Comparison of ENCODE assay signal across 21 cellular contexts in genomic region chr3:142604940-142605339, GRCh38. TPM values are rescaled to one million over a fixed set of nuclear protein-coding genes. Genes with fewer than 3 reads are reported as not detected.
DNase-seq lines count a peak whose midpoint lies in the region; ATAC-seq and TF ChIP-seq lines count a peak whose summit lies in the region.
"Had no signal": no experiment of that assay in that cellular context is flagged by ENCODE, and none has a peak within 500 bp of the region (broad histone marks: within the 10 kb centered on the region; RNA-seq: fewer than 3 reads in every experiment).

No MANE protein-coding gene starts in this region.

- no peaks in the 10 kb centered on the region for H3K4me1 ChIP-seq in HAP-1
- no peaks in the 10 kb centered on the region for H3K4me1 ChIP-seq in right cardiac atrium (ENCODE audit: control insufficient read depth, insufficient read depth, low read length)

- intact Hi-C loops in Calu3 (cut with micrococcal nuclease; ENCODE audit: unreplicated experiment) = no loop called here
- intact Hi-C loops in left colon (cut with DNase I, micrococcal nuclease) = no loop called here
- intact Hi-C loops in right cardiac atrium (cut with DNase I) = no loop called here

- peak overlapping the region; percentile 23 for H3K4me3 Mint-ChIP-seq in Calu3 (ENCODE audit: low read depth, unreplicated experiment)
- H3K4me3 Mint-ChIP-seq: CD8-positive, alpha-beta T cell; T-cell had no signal

- no peaks in the 10 kb centered on the region for H3K27me3 ChIP-seq in HAP-1 (ENCODE audit: low read depth)
- no peaks in the 10 kb centered on the region for H3K27me3 ChIP-seq in right cardiac atrium (ENCODE audit: control insufficient read depth, insufficient read depth)
- H3K27me3 ChIP-seq: BLaER1 had no signal

- no peaks in the 10 kb centered on the region for H3K9me3 Mint-ChIP-seq in Calu3 (ENCODE audit: low read depth, unreplicated experiment)
- H3K9me3 Mint-ChIP-seq: CD8-positive, alpha-beta T cell; T-cell had no signal

- DNase-seq in Calu3 = no peak
- DNase-seq in left colon = no peak
- DNase-seq in NCI-H1417 treated with DMSO at 0.1 percent for 48 hours (lab: John Stamatoyannopoulos, UW) = no peak
- no peak for DNase-seq in GM19238 (ENCODE audit: insufficient read length, low spot score)
- no peak for DNase-seq in HAP-1 (ENCODE audit: low spot score in 2 of 2)
- DNase-seq in right cardiac atrium = no peak
- DNase-seq: CD8-positive, alpha-beta T cell; DMS79 treated with DMSO at 0.1 percent for 48 hours; GOT3; NCI-H1048; NCI-H146; NCI-H2081 treated with DMSO at 0.1 percent for 48 hours; NCI-H2227 treated with DMSO at 0.1 percent for 48 hours; NCI-H524; Right ventricle myocardium superior; T-cell had no signal

- no peaks in the 10 kb centered on the region for H3K36me3 ChIP-seq in HAP-1 (replicated peaks)
- H3K36me3 ChIP-seq: BLaER1 had no signal

- CTCF ChIA-PET in Calu3 (lab: Charles Lee) = interaction anchor here (1.1 to 1.6 kb wide), 5 partner anchors 9 to 249 kb away, joined by 3 to 5 read pairs (median 4); no protein-coding TSS in a partner anchor

- H3K4me1 Mint-ChIP-seq in Calu3 (ENCODE audit: low read depth, unreplicated experiment) = peaks cover 41% of the 10 kb centered on the region
- H3K4me1 Mint-ChIP-seq: T-cell had no signal

- no peaks in the 10 kb centered on the region for H3K27me3 Mint-ChIP-seq in Calu3 (ENCODE audit: unreplicated experiment)
- H3K27me3 Mint-ChIP-seq: T-cell had no signal

- ATAC-seq in GM19467 (IDR thresholded peaks at IDR 0.05; ENCODE audit: unreplicated experiment) (peak; percentile 46), HG03354 (IDR thresholded peaks at IDR 0.05; ENCODE audit: poor library complexity, severe bottlenecking, unreplicated experiment) (peak; percentile 83), left colon (peak; percentile 22), right cardiac atrium (no peak)
- ATAC-seq: CD8-positive, alpha-beta T cell; T-cell had no signal

- in situ Hi-C loops in HAP-1 (cut with MboI; ENCODE audit: low sequenced_read_pairs) = no loop called here

- TF ChIP-seq CTCF in Calu3 (IDR thresholded peaks at IDR 0.05; ENCODE audit: unreplicated experiment) = no peak

- H3K27ac Mint-ChIP-seq in Calu3 (ENCODE audit: unreplicated experiment) = peak overlapping the region; percentile 20
- H3K27ac Mint-ChIP-seq: CD8-positive, alpha-beta T cell; T-cell had no signal

- no peak overlapping the region for H3K4me3 ChIP-seq in HAP-1
- H3K4me3 ChIP-seq in right cardiac atrium (ENCODE audit: low read length) = no peak overlapping the region
- H3K4me3 ChIP-seq: BLaER1, SK-N-MC had no signal

- H3K36me3 Mint-ChIP-seq in Calu3 (ENCODE audit: insufficient read depth, unreplicated experiment) = peaks cover 16% of the 10 kb centered on the region
- H3K36me3 Mint-ChIP-seq: CD8-positive, alpha-beta T cell; T-cell had no signal

- no peaks in the 10 kb centered on the region for H3K9me3 ChIP-seq in HAP-1
- no peaks in the 10 kb centered on the region for H3K9me3 ChIP-seq in right cardiac atrium (ENCODE audit: control insufficient read depth, low read length)
- H3K9me3 ChIP-seq: BLaER1 had no signal

- no peak overlapping the region for H3K27ac ChIP-seq in right cardiac atrium (ENCODE audit: low read length)
- H3K27ac ChIP-seq: BLaER1, KMS-11, SK-N-MC had no signal

- BruUV-seq in Calu3 (replicated peaks; lab: Mats Ljungman, UMichigan) = no TSS peak

RNA-seq across cellular contexts. Expression of gene PLS1, which starts 8.7 kb away (rescaled TPM):
- 155 and 165 TPM in 2 replicates for total RNA-seq in Calu3 (2022)
- total RNA-seq in left colon = 100 to 1,000 TPM; 457 to 472 TPM
- 1 to 10 TPM; 1.2 to 2.4 (median 1.4) TPM for total RNA-seq in right cardiac atrium
- polyA plus RNA-seq in right cardiac atrium = 0.66 TPM

RNA-seq across cellular contexts. Expression of gene ATR, which starts 26.4 kb away (rescaled TPM):
- 58.1 and 70.5 TPM in 2 replicates for total RNA-seq in Calu3 (2022)
- 10 to 100 TPM; 13.7 to 18.9 TPM for total RNA-seq in left colon
- 10 to 100 TPM; 10.6 to 15.0 (median 14.0) TPM for total RNA-seq in right cardiac atrium
- 6.7 TPM for polyA plus RNA-seq in right cardiac atrium

Comparison
In these comparisons a context has a peak if more than half of its experiments do, and no peak if none do; other contexts are left out.
1. ATAC-seq: peak in GM19467 (single experiment), HG03354 (single experiment) and left colon (single experiment); none in right cardiac atrium (0 of 2).
2. RNA of gene PLS1, which starts 8.7 kb away (total RNA-seq): 457 to 472 TPM in left colon and 155 to 165 TPM in Calu3; 1.2 to 2.4 TPM in right cardiac atrium; every median in the first group is over 10 times any median in the second.